Comparison of ENCODE assay signal across 16 cellular contexts in genomic region chr16:86077243-86077940, GRCh38.
"Had no signal": no experiment of that assay in that cellular context is flagged by ENCODE, and none has a peak within 500 bp of the region (broad histone marks: within the 10 kb centered on the region; RNA-seq: fewer than 3 reads in every experiment).

No MANE protein-coding gene starts in this region.

- H3K4me3 ChIP-seq: ascending aorta, breast epithelium, esophagus squamous epithelium had no signal

- ATAC-seq: activated T-cell treated with anti-CD3 and anti-CD28 coated beads, Interleukin-2, amount 50 U/mL, for 4 hours; left cardiac atrium; natural killer cell treated with Interleukin-12 subunit alpha and Interleukin-12 subunit beta and Interleukin-15 and Interleukin-18, amount 100 ng/mL, for 72 hours had no signal

- DNase-seq: activated CD4-positive, alpha-beta T cell treated with anti-CD3 and anti-CD28 coated beads, Interleukin-2, amount 50 U/mL, for 1 hour; activated CD4-positive, CD25-positive, alpha-beta regulatory T cell treated with anti-CD3 and anti-CD28 coated beads, Interleukin-2, amount 50 U/mL, for 72 hours; activated naive CD4-positive, alpha-beta T cell treated with anti-CD3 and anti-CD28 coated beads, Interleukin-2, amount 50 U/mL, for 16 hours; activated T-cell treated with anti-CD3 and anti-CD28 coated beads, Interleukin-2, amount 50 U/mL, for 4 hours; effector CD8-positive, alpha-beta T cell; esophagus squamous epithelium; left cardiac atrium; mesendoderm; stimulated activated naive CD4-positive, alpha-beta T cell treated with Interleukin-2 at 50 U/mL for 16 hours; trophoblast cell had no signal

- H3K27me3 ChIP-seq: ascending aorta had no signal

- H3K36me3 ChIP-seq: ascending aorta, breast epithelium, esophagus squamous epithelium had no signal

- H3K36me3 Mint-ChIP-seq: natural killer cell treated with Interleukin-12 subunit alpha and Interleukin-12 subunit beta and Interleukin-15 and Interleukin-18, amount 100 ng/mL, for 72 hours had no signal

- H3K4me3 Mint-ChIP-seq: activated T-cell treated with anti-CD3 and anti-CD28 coated beads, Interleukin-2, amount 50 U/mL, for 4 hours; dendritic cell treated with granulocyte-macrophage colony-stimulating factor and Interleukin-4, amounts not matched to agents 40 ng/mL and 50 ng/mL, for 4 days; natural killer cell treated with Interleukin-12 subunit alpha and Interleukin-12 subunit beta and Interleukin-15 and Interleukin-18, amount 100 ng/mL, for 72 hours; T-helper 1 cell treated with Interleukin-12 subunit alpha and Interleukin-12 subunit beta and Interleukin-4 antibody, amounts not matched to agents 30 μg/mL and 1 μg/mL, for 36 hours had no signal

- H3K9me3 Mint-ChIP-seq: activated T-cell treated with anti-CD3 and anti-CD28 coated beads, Interleukin-2, amount 50 U/mL, for 4 hours; dendritic cell treated with granulocyte-macrophage colony-stimulating factor and Interleukin-4, amounts not matched to agents 40 ng/mL and 50 ng/mL, for 4 days; natural killer cell treated with Interleukin-12 subunit alpha and Interleukin-12 subunit beta and Interleukin-15 and Interleukin-18, amount 100 ng/mL, for 72 hours; T-helper 1 cell treated with Interleukin-12 subunit alpha and Interleukin-12 subunit beta and Interleukin-4 antibody, amounts not matched to agents 30 μg/mL and 1 μg/mL, for 36 hours had no signal

- H3K9me3 ChIP-seq: ascending aorta, breast epithelium, esophagus squamous epithelium had no signal

- H3K27ac Mint-ChIP-seq: dendritic cell treated with granulocyte-macrophage colony-stimulating factor and Interleukin-4, amounts not matched to agents 40 ng/mL and 50 ng/mL, for 4 days; natural killer cell treated with Interleukin-12 subunit alpha and Interleukin-12 subunit beta and Interleukin-15 and Interleukin-18, amount 100 ng/mL, for 72 hours; T-helper 1 cell treated with Interleukin-12 subunit alpha and Interleukin-12 subunit beta and Interleukin-4 antibody, amounts not matched to agents 30 μg/mL and 1 μg/mL, for 36 hours had no signal

- H3K4me1 ChIP-seq: ascending aorta, breast epithelium had no signal

- H3K27ac ChIP-seq: ascending aorta, breast epithelium, parathyroid adenoma had no signal
